Comparison of ENCODE assay signal across 1 cellular context in the genomic region with DNA sequence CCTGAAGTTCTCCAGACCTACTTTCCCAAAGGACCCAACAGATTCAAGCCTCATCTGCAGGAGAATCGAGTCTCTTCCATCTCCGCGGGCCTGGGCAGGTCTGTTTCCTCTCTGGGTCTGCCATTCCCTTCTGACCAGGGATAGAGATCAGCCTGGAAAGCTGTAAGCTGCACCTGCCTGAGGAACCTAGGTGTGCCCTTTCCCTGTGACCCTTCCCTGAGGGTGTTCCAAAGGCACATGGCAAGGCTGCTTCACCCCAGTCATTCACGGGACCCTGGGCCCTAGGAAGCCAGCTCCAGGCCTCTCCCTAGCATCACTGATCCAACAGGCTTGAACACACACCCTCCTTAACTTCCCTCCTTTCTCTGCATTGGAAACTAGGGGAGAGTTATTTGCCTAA.
A peak's percentile ranks its signal among the peaks of the same experiment; 100 is the strongest.
TF ChIP-seq lines count a peak whose summit lies in the region.

No MANE protein-coding gene starts in this region.

TF ChIP-seq in WTC11, 78 proteins besides CTCF, POLR2A, EP300 and RAD21:
- TF ChIP-seq, protein P1, sequence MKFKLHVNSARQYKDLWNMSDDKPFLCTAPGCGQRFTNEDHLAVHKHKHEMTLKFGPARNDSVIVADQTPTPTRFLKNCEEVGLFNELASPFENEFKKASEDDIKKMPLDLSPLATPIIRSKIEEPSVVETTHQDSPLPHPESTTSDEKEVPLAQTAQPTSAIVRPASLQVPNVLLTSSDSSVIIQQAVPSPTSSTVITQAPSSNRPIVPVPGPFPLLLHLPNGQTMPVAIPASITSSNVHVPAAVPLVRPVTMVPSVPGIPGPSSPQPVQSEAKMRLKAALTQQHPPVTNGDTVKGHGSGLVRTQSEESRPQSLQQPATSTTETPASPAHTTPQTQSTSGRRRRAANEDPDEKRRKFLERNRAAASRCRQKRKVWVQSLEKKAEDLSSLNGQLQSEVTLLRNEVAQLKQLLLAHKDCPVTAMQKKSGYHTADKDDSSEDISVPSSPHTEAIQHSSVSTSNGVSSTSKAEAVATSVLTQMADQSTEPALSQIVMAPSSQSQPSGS (CRISPR knock-in tag; IDR thresholded peaks at IDR 0.05; ENCODE audit: borderline replicate concordance, low read depth), result no peak
- TF ChIP-seq, protein P2, sequence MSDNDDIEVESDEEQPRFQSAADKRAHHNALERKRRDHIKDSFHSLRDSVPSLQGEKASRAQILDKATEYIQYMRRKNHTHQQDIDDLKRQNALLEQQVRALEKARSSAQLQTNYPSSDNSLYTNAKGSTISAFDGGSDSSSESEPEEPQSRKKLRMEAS (CRISPR knock-in tag; IDR thresholded peaks at IDR 0.05), result 0 out of 2 replicates have a peak, but pooled peaks have one; percentile 35
- TF ChIP-seq OVOL2 (CRISPR knock-in tag; IDR thresholded peaks at IDR 0.05; ENCODE audit: borderline replicate concordance), result no peak
- no peak for TF ChIP-seq ZNF416 (CRISPR knock-in tag; IDR thresholded peaks at IDR 0.05)
TF ChIP-seq in WTC11: peak in this region for 1.
